ENCODE assay signal across 8 cellular contexts in the genomic region with DNA sequence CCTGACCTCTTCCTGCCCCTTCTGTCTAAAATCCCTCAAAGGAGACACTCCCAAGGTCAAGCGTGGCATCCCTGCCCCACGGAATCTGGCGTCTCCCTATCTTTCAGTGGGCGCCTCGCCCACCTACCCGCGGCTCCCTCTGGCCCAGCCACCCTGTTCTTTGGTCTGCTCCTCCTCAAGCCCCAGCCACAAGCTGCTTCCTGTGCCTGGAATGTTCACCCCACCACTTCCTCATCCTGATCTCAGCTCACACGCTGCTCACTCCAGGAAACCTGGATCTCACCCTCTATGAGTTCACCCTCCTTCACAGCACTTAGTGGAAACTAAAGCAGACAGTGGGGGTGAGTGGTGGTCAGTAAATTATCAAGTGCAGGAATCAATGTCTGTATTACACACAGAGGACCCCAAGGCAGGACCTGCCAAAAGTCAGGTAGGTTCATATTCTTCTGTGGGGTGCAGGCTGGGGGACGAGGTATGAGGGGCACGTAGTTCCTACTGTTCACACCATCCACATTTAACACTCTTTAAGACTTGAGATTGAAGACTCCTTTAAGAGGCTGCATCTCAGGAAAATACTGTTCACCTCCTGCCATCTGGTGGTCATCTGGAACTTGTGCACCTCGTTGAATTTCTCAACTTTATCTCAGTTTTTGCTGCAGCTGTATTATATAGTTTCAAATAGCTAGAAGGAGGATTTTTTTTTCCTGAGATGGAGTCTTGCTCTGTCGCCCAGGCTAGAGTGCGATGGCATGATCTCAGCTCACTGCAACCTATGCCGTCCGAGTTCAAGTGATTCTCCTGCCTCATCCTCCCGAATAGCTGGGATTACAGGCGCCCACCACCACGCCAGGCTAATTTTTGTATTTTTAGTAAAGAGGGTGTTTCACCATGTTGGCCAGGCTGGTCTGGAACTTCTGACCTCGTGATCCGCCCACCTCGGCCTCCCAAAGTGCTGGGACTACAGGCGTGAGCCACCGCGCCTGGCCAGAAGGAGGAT.
DNase-seq lines count a peak whose midpoint lies in the region; ATAC-seq and TF ChIP-seq lines count a peak whose summit lies in the region.

No MANE protein-coding gene starts in this region.

- in situ Hi-C loops in IMR-90 (cut with MboI; ENCODE audit: low sequenced_read_pairs) = loop anchor here (10.0 kb wide), 1 partner anchor 562 kb away; no protein-coding TSS in a partner anchor

- DNase-seq in COLO829 (ENCODE audit: low spot score) (peak; percentile 48), IMR-90 (peak; percentile 79), fibroblast of the aortic adventitia (ENCODE audit: low read depth) (peak; percentile 88), osteocyte (ENCODE audit: extremely low spot score, unreplicated experiment) (peak; percentile 82)
- DNase-seq in activated CD4-positive, CD25-positive, alpha-beta regulatory T cell (lab: John Stamatoyannopoulos, UW) = no peak

- H3K9me2 ChIP-seq in SU-DHL-6 (replicated peaks; ENCODE audit: insufficient read depth, low read length) = no peaks in the 10 kb centered on the region

- no peak overlapping the region for H3K4ac ChIP-seq in IMR-90 (ENCODE audit: low read depth, low read length)

- H2BK120ac ChIP-seq in IMR-90 (ENCODE audit: low read depth, low read length) = no peak overlapping the region

- TF ChIP-seq POLR2A in IMR-90 (IDR thresholded peaks at IDR 0.05; ENCODE audit: low read depth, low read length) = no peak

- H3K9ac ChIP-seq in IMR-90 (ENCODE audit: low read depth, low read length) (no peak overlapping the region), SU-DHL-6 (ENCODE audit: low read length) (no peak overlapping the region)

- H3K27me3 Mint-ChIP-seq in osteocyte (ENCODE audit: unreplicated experiment) = peaks cover 32% of the 10 kb centered on the region

- no peaks in the 10 kb centered on the region for H3K36me3 ChIP-seq in IMR-90 (ENCODE audit: control insufficient read depth, insufficient read depth, low read length)
- H3K36me3 ChIP-seq in SU-DHL-6 (ENCODE audit: low read length) = no peaks in the 10 kb centered on the region

- no peak overlapping the region for H4K8ac ChIP-seq in IMR-90 (ENCODE audit: low read depth in 2 of 2, low read length in 2 of 2)

- H3K9me1 ChIP-seq in IMR-90 (ENCODE audit: insufficient read depth, low read length) = no peaks in the 10 kb centered on the region

- peak; percentile 65 for TF ChIP-seq RAD21 in IMR-90 (IDR thresholded peaks at IDR 0.05; ENCODE audit: low read length)

- no peak overlapping the region for H3K23ac ChIP-seq in IMR-90 (ENCODE audit: low read depth, low read length)

- H4K20me1 ChIP-seq in IMR-90 (ENCODE audit: insufficient read depth, low read length) (no peaks in the 10 kb centered on the region), SU-DHL-6 (ENCODE audit: low read depth, low read length) (no peaks in the 10 kb centered on the region)

- POLR2A ChIA-PET in IMR-90 (lab: Charles Lee; ENCODE audit: unreplicated experiment) = interaction anchor here (0.5 kb wide), 1 partner anchor 365 kb away, joined by 6 read pairs; no protein-coding TSS in a partner anchor

- H3K4me3 Mint-ChIP-seq in osteocyte (ENCODE audit: unreplicated experiment) = no peak overlapping the region

- H3K36me3 Mint-ChIP-seq in osteocyte (ENCODE audit: unreplicated experiment) = no peaks in the 10 kb centered on the region

- H3K27ac ChIP-seq in IMR-90 (ENCODE audit: insufficient read depth, low read length) (no peak overlapping the region), SU-DHL-6 (ENCODE audit: low read depth, low read length) (no peak overlapping the region)

- H2BK15ac ChIP-seq in IMR-90 (ENCODE audit: low read depth, low read length) = no peak overlapping the region

- H2AK9ac ChIP-seq in IMR-90 (replicated peaks; ENCODE audit: low read depth, low read length, poor library complexity) = no peak overlapping the region

- H3K14ac ChIP-seq in IMR-90 (replicated peaks; ENCODE audit: low read depth, low read length) = no peak overlapping the region

- ATAC-seq in GM18511 (IDR thresholded peaks at IDR 0.05; ENCODE audit: unreplicated experiment) (peak; percentile 78), IMR-90 (ENCODE audit: low read depth) (peak; percentile 93), HG03439 (IDR thresholded peaks at IDR 0.05; ENCODE audit: unreplicated experiment) (no peak)

- TF ChIP-seq CTCF in IMR-90 (conservative IDR thresholded peaks at IDR 0.05; ENCODE audit: low read depth, low read length) = peak; percentile 75
- TF ChIP-seq CTCF in SU-DHL-6 (IDR thresholded peaks at IDR 0.05; ENCODE audit: insufficient read depth, low read length, poor library complexity, severe bottlenecking) = peak; percentile 26
- peak; percentile 79 for TF ChIP-seq CTCF in fibroblast of the aortic adventitia (IDR thresholded peaks at IDR 0.05; ENCODE audit: insufficient read depth, low read length)
- peak; percentile 82 for TF ChIP-seq CTCF in osteocyte (IDR thresholded peaks at IDR 0.05)

- H3K4me1 ChIP-seq in IMR-90 (ENCODE audit: control insufficient read depth, insufficient read depth, low read length) = no peaks in the 10 kb centered on the region

- WGBS in IMR-90 (ENCODE audit: extremely low coverage in 2 of 2, insufficient read length in 1 of 2), 2 experiments = 61% methylated on average over 7 of the region's 24 CpGs; no CpG with 5 or more reads in 1 of the 2 experiments

- H3K4me1 Mint-ChIP-seq in osteocyte (ENCODE audit: unreplicated experiment) = peaks cover 5% of the 10 kb centered on the region

- H2AFZ ChIP-seq in IMR-90 (replicated peaks; ENCODE audit: low read length, poor library complexity) (no peak overlapping the region), SU-DHL-6 (ENCODE audit: low read depth, low read length, severe bottlenecking) (no peak overlapping the region)

- no peak overlapping the region for H3K18ac ChIP-seq in IMR-90 (ENCODE audit: low read depth, low read length)

- no peak overlapping the region for H4K5ac ChIP-seq in IMR-90 (ENCODE audit: low read depth, low read length)

- H3K4me2 ChIP-seq in IMR-90 (ENCODE audit: low read depth, low read length) (no peak overlapping the region), SU-DHL-6 (ENCODE audit: low read depth, low read length, poor library complexity, severe bottlenecking) (no peak overlapping the region)

- H3K4me3 ChIP-seq in IMR-90 (ENCODE audit: insufficient read depth, low read depth, low read length) = no peak overlapping the region
- no peak overlapping the region for H3K4me3 ChIP-seq in SU-DHL-6 (ENCODE audit: insufficient read depth, low read length, poor library complexity, severe bottlenecking)
- no peak overlapping the region for H3K4me3 ChIP-seq in fibroblast of the aortic adventitia (ENCODE audit: low read depth, low read length)

- H3K79me2 ChIP-seq in SU-DHL-6 (ENCODE audit: insufficient read depth, low read length) = no peaks in the 10 kb centered on the region

- BruUV-seq in IMR-90 (replicated peaks; lab: Mats Ljungman, UMichigan) = no TSS peak

- no peak overlapping the region for H3K27ac Mint-ChIP-seq in osteocyte (ENCODE audit: unreplicated experiment)

- intact Hi-C loops in IMR-90 (cut with micrococcal nuclease) = loop anchor here (1.0 kb wide), 1 partner anchor 1399 kb away; no protein-coding TSS in a partner anchor

- CTCF ChIA-PET in IMR-90 (lab: Yijun Ruan, JAX) = interaction anchor here (0.6 to 2.5 kb wide), 4 partner anchors 524 to 1399 kb away, joined by 3 to 11 read pairs (median 4); no protein-coding TSS in a partner anchor

- no peaks in the 10 kb centered on the region for H3K9me3 Mint-ChIP-seq in osteocyte (ENCODE audit: unreplicated experiment)

- H3K27me3 ChIP-seq in IMR-90 (ENCODE audit: control insufficient read depth, insufficient read depth, low read length) (peaks cover 3% of the 10 kb centered on the region; the same call in 1 of the 2 replicates), SU-DHL-6 (ENCODE audit: low read length) (no peaks in the 10 kb centered on the region)

- no peaks in the 10 kb centered on the region for H3K79me1 ChIP-seq in IMR-90 (ENCODE audit: low read depth in 1 of 2, low read length in 2 of 2)

- H3K9me3 ChIP-seq in IMR-90 (ENCODE audit: control insufficient read depth, insufficient read depth, low read length) = peaks cover 5% of the 10 kb centered on the region; the same call in 1 of the 2 replicates
- H3K9me3 ChIP-seq in SU-DHL-6 (ENCODE audit: insufficient read depth, low read length) = no peaks in the 10 kb centered on the region

- no peaks in the 10 kb centered on the region for H3F3A ChIP-seq in SU-DHL-6 (ENCODE audit: insufficient read depth)

- no peak overlapping the region for H2BK5ac ChIP-seq in IMR-90 (ENCODE audit: low read depth, low read length, poor library complexity, severe bottlenecking)

- dilution Hi-C loops in IMR-90 (cut with HindIII; ENCODE audit: low sequenced_read_pairs, unreplicated experiment) = no loop called here

- no peak overlapping the region for H2AK5ac ChIP-seq in IMR-90 (ENCODE audit: low read depth, low read length)

- H3K56ac ChIP-seq in IMR-90 (ENCODE audit: extremely low read depth, insufficient read depth, low read length) = no peak overlapping the region

- H2BK20ac ChIP-seq in IMR-90 (ENCODE audit: low read depth, low read length) = no peak overlapping the region

- no peak overlapping the region for H4K91ac ChIP-seq in IMR-90 (ENCODE audit: insufficient read depth, low read depth, low read length)

TF ChIP-seq in IMR-90, 13 proteins besides CTCF, POLR2A, EP300 and RAD21:
- TF ChIP-seq SMC3 (IDR thresholded peaks at IDR 0.05; ENCODE audit: low read depth, low read length) (peak; percentile 65), USF2 (IDR thresholded peaks at IDR 0.05; ENCODE audit: low read depth, low read length) (no peak)

Comparison
In these comparisons a context has a peak if more than half of its experiments do, and no peak if none do; other contexts are left out.
1. DNase-seq: peak in COLO829 (single experiment), IMR-90 (single experiment), fibroblast of the aortic adventitia (single experiment) and osteocyte (single experiment); none in activated CD4-positive, CD25-positive, alpha-beta regulatory T cell (0 of 4).
2. CTCF ChIP-seq: peak in every context shown above with its lines; median percentile 82 in osteocyte; 79 in fibroblast of the aortic adventitia; 75 in IMR-90; 26 in SU-DHL-6.